8 cellular contexts compared by ENCODE assay signal in genomic region chr2:101704046-101704466, GRCh38. TPM values are rescaled to one million over a fixed set of nuclear protein-coding genes. Genes with fewer than 3 reads are reported as not detected.
A peak's percentile ranks its signal among the peaks of the same experiment; 100 is the strongest.
DNase-seq lines count a peak whose midpoint lies in the region; ATAC-seq and TF ChIP-seq lines count a peak whose summit lies in the region.

No MANE protein-coding gene starts in this region.

- H3K36me3 Mint-ChIP-seq in activated CD8-positive, alpha-beta memory T cell treated with anti-CD3 and anti-CD28 coated beads, Interleukin-2, amount 10 ng/mL, durations not matched to agents 7 days and 5 days: peaks cover 23% of the 10 kb centered on the region

- no peak for TF ChIP-seq POLR2A in transverse colon (IDR thresholded peaks at IDR 0.05)

- H3K27me3 Mint-ChIP-seq in activated CD8-positive, alpha-beta memory T cell treated with anti-CD3 and anti-CD28 coated beads, Interleukin-2, amount 10 ng/mL, durations not matched to agents 7 days and 5 days: no peaks in the 10 kb centered on the region

- H3K27me3 ChIP-seq in kidney epithelial cell (ENCODE audit: control insufficient read depth, insufficient read depth, low read length) (no peaks in the 10 kb centered on the region), transverse colon (no peaks in the 10 kb centered on the region)

- H3K4me1 ChIP-seq in transverse colon: peaks cover 7 to 52% (median 17%) of the 10 kb centered on the region in 4 donors

- 70 to 85% methylated on average over 1 of the region's 1 CpG for WGBS in transverse colon (ENCODE audit: low coverage in 1 of 2), 2 donors

- peak; percentile 43 for ATAC-seq in activated CD8-positive, alpha-beta memory T cell treated with anti-CD3 and anti-CD28 coated beads, Interleukin-2, amount 10 ng/mL, durations not matched to agents 7 days and 5 days
- ATAC-seq in GM19467 (IDR thresholded peaks at IDR 0.05; ENCODE audit: unreplicated experiment): no peak

- intact Hi-C loops in transverse colon (cut with DNase I; ENCODE audit: low total_unique reads): no loop called here

- no peaks in the 10 kb centered on the region for H3K9me3 Mint-ChIP-seq in activated CD8-positive, alpha-beta memory T cell treated with anti-CD3 and anti-CD28 coated beads, Interleukin-2, amount 10 ng/mL, durations not matched to agents 7 days and 5 days (ENCODE audit: low read depth)

- no peak for TF ChIP-seq CTCF in kidney epithelial cell (IDR thresholded peaks at IDR 0.05; ENCODE audit: insufficient read depth, low read length, poor library complexity, severe bottlenecking)
- no peak for TF ChIP-seq CTCF in transverse colon (IDR thresholded peaks at IDR 0.05)

- peak overlapping the region; percentile 25 for H3K4me3 Mint-ChIP-seq in activated CD8-positive, alpha-beta memory T cell treated with anti-CD3 and anti-CD28 coated beads, Interleukin-2, amount 10 ng/mL, durations not matched to agents 7 days and 5 days

- H3K4me1 Mint-ChIP-seq in activated CD8-positive, alpha-beta memory T cell treated with anti-CD3 and anti-CD28 coated beads, Interleukin-2, amount 10 ng/mL, durations not matched to agents 7 days and 5 days: peaks cover 53% of the 10 kb centered on the region

- DNase-seq in activated CD8-positive, alpha-beta memory T cell treated with anti-CD3 and anti-CD28 coated beads, Interleukin-2, amount 10 ng/mL, durations not matched to agents 7 days and 5 days: no peak
- no peak for DNase-seq in activated CD8-positive, alpha-beta memory T cell treated with anti-CD3 and anti-CD28 coated beads, Interleukin-2, amount 50 U/mL, for 48 hours
- DNase-seq in amniotic epithelial cell (ENCODE audit: low read depth): peak; percentile 83
- DNase-seq in kidney epithelial cell (ENCODE audit: low read depth): peak; percentile 32
- DNase-seq in transverse colon: no peak
- DNase-seq in T-helper 9 cell: no peak
- no peak for DNase-seq in islet precursor cell

- in situ Hi-C loops in transverse colon (cut with MboI; ENCODE audit: low pct_ligation_motif_present in 1 of 4, low pct_unique_long_range_greater_than_20kb in 1 of 4, low sequenced_read_pairs in 3 of 4): no loop called here

- H3K27ac Mint-ChIP-seq in activated CD8-positive, alpha-beta memory T cell treated with anti-CD3 and anti-CD28 coated beads, Interleukin-2, amount 10 ng/mL, durations not matched to agents 7 days and 5 days: peak overlapping the region; percentile 77

- TF ChIP-seq EP300 in transverse colon (IDR thresholded peaks at IDR 0.05; ENCODE audit: low read depth): no peak

- H3K36me3 ChIP-seq in kidney epithelial cell (ENCODE audit: control insufficient read depth, insufficient read depth, low read length): no peaks in the 10 kb centered on the region
- H3K36me3 ChIP-seq in transverse colon: no peaks in the 10 kb centered on the region

- no peak overlapping the region for H3K4me3 ChIP-seq in kidney epithelial cell (ENCODE audit: low read depth, low read length)
- no peak overlapping the region for H3K4me3 ChIP-seq in transverse colon

- H3K27ac ChIP-seq in transverse colon: peak overlapping the region in 3 of 4 donors; percentile 3 to 31 (median 25)

- CTCF ChIA-PET in activated CD8-positive, alpha-beta memory T cell treated with anti-CD3 and anti-CD28 coated beads, Interleukin-2, amount 10 ng/mL, durations not matched to agents 7 days and 5 days (lab: Charles Lee): interaction anchor here (0.6 kb wide), 1 partner anchor 127 kb away, joined by 4 read pairs; no protein-coding TSS in a partner anchor

- no peaks in the 10 kb centered on the region for H3K9me3 ChIP-seq in transverse colon

RNA-seq across cellular contexts. Expression of gene MAP4K4, which starts 6.5 kb away (rescaled TPM):
- 10 to 100 TPM; 42.8 to 45.9 TPM for total RNA-seq in activated CD8-positive, alpha-beta memory T cell treated with anti-CD3 and anti-CD28 coated beads, Interleukin-2, amount 10 ng/mL, durations not matched to agents 7 days and 5 days
- total RNA-seq in kidney epithelial cell (124 and 134 TPM in 2 replicates), transverse colon (10 to 100 TPM; 20.3 to 42.3 (median 29.6) TPM)

Comparison
In these comparisons a context has a peak if more than half of its experiments do, and no peak if none do; other contexts are left out.
1. DNase-seq: peak in amniotic epithelial cell (single experiment) and kidney epithelial cell (single experiment); none in activated CD8-positive, alpha-beta memory T cell treated with anti-CD3 and anti-CD28 coated beads, Interleukin-2, amount 10 ng/mL, durations not matched to agents 7 days and 5 days (single experiment), activated CD8-positive, alpha-beta memory T cell treated with anti-CD3 and anti-CD28 coated beads, Interleukin-2, amount 50 U/mL, for 48 hours (single experiment), transverse colon (single experiment), T-helper 9 cell (single experiment) and islet precursor cell (single experiment).